23 cellular contexts compared by ENCODE assay signal in genomic region chr20:32087117-32087516, GRCh38. TPM values are rescaled to one million over a fixed set of nuclear protein-coding genes. Genes with fewer than 3 reads are reported as not detected.
DNase-seq lines count a peak whose midpoint lies in the region; ATAC-seq, FAIRE-seq and TF ChIP-seq lines count a peak whose summit lies in the region.
"Had no signal": no experiment of that assay in that cellular context is flagged by ENCODE, and none has a peak within 500 bp of the region (broad histone marks: within the 10 kb centered on the region; RNA-seq: fewer than 3 reads in every experiment).

No MANE protein-coding gene starts in this region.

- in situ Hi-C loops in HepG2 (cut with HindIII; ENCODE audit: extremely low pct_ligation_motif_present, low pct_unique_long_range_greater_than_20kb) = no loop called here

- intact Hi-C loops in right lobe of liver (cut with DNase I) = no loop called here
- intact Hi-C loops in HepG2 (cut with micrococcal nuclease; ENCODE audit: unreplicated experiment) = no loop called here

- DNase-seq in right lobe of liver (no peak), HepG2 (ENCODE audit: low spot score) (no peak), left lobe of liver (ENCODE audit: low spot score) (no peak), NCI-H774 (lab: John Stamatoyannopoulos, UW) (no peak)
- DNase-seq: AML-193; CD4-positive, CD25-positive, alpha-beta regulatory T cell; CD8-positive, alpha-beta memory T cell; COR-L47; DMS 273 treated with DMSO at 0.1 percent for 48 hours; DMS53; DND-41; GDM1; HCEC 1CT; IMR-90; KBM-7 had no signal

- TF ChIP-seq POLR2A in right lobe of liver (IDR thresholded peaks at IDR 0.05) (no peak), HepG2 (IDR thresholded peaks at IDR 0.05; ENCODE audit: insufficient read depth in 1 of 2, low read depth in 2 of 2, low read length in 2 of 2) (no peak)

- no peaks in the 10 kb centered on the region for H3K27me3 ChIP-seq in right lobe of liver
- peaks cover 13 to 45% of the 10 kb centered on the region in 2 experiments; a peak in 4 of 5 replicates for H3K27me3 ChIP-seq in HepG2 (ENCODE audit: control insufficient read depth in 1 of 2, insufficient read depth in 2 of 2, low read length in 2 of 2)
- H3K27me3 ChIP-seq in SU-DHL-6 (ENCODE audit: low read length) = no peaks in the 10 kb centered on the region

- H3K9me3 ChIP-seq in right lobe of liver (no peaks in the 10 kb centered on the region), HepG2 (ENCODE audit: low read length) (no peaks in the 10 kb centered on the region), SU-DHL-6 (ENCODE audit: insufficient read depth, low read length) (peaks cover 9% of the 10 kb centered on the region; the same call in 1 of the 2 replicates)
- H3K9me3 ChIP-seq: A549 had no signal

- H3K4me2 ChIP-seq in HepG2 (ENCODE audit: low read depth, low read length) = no peak overlapping the region
- peak overlapping the region; percentile 47 for H3K4me2 ChIP-seq in SU-DHL-6 (ENCODE audit: low read depth, low read length, poor library complexity, severe bottlenecking)
- H3K4me2 ChIP-seq: A549 had no signal

- H2AFZ ChIP-seq in HepG2 (ENCODE audit: low read length) = no peak overlapping the region
- no peak overlapping the region for H2AFZ ChIP-seq in SU-DHL-6 (ENCODE audit: low read depth, low read length, severe bottlenecking)

- H3K27ac ChIP-seq in right lobe of liver = no peak overlapping the region
- no peak overlapping the region for H3K27ac ChIP-seq in HepG2 (ENCODE audit: extremely low read length, insufficient read depth, low read length)
- H3K27ac ChIP-seq in SU-DHL-6 (ENCODE audit: low read depth, low read length) = peak overlapping the region; percentile 93
- H3K27ac ChIP-seq: 22Rv1, A549, HL-60 had no signal

- H3K4me3 ChIP-seq in right lobe of liver (no peak overlapping the region), HepG2 (replicated peaks in 1 of 3; ENCODE audit: insufficient read depth in 1 of 3, low read depth in 2 of 3, low read length in 3 of 3) (no peak overlapping the region), SU-DHL-6 (ENCODE audit: insufficient read depth, low read length, poor library complexity, severe bottlenecking) (no peak overlapping the region)
- H3K4me3 ChIP-seq: A549 had no signal

- 65% methylated on average over 3 of the region's 3 CpGs for WGBS in right lobe of liver (ENCODE audit: insufficient coverage, low coverage, low lambda C conversion rate, missing lambda C conversion rate)
- 29% methylated on average over 3 of the region's 3 CpGs for WGBS in HepG2 (ENCODE audit: low lambda C conversion rate)

- H3K9ac ChIP-seq in HepG2 (ENCODE audit: insufficient read depth, low read depth, low read length) (no peak overlapping the region), SU-DHL-6 (ENCODE audit: low read length) (peak overlapping the region; percentile 36)

- no peaks in the 10 kb centered on the region for H3K36me3 ChIP-seq in right lobe of liver
- H3K36me3 ChIP-seq in HepG2 (replicated peaks in 1 of 2; ENCODE audit: control insufficient read depth in 1 of 2, insufficient read depth in 2 of 2, low read length in 2 of 2) = no peaks in the 10 kb centered on the region
- H3K36me3 ChIP-seq in SU-DHL-6 (ENCODE audit: low read length) = peaks cover 16% of the 10 kb centered on the region

- peaks cover 64% of the 10 kb centered on the region for H3F3A ChIP-seq in SU-DHL-6 (ENCODE audit: insufficient read depth)

- TF ChIP-seq EP300 in HepG2 (IDR thresholded peaks at IDR 0.05; ENCODE audit: low read depth in 2 of 2, low read length in 2 of 2) (no peak), HepG2 (CRISPR knock-in tag; IDR thresholded peaks at IDR 0.05; ENCODE audit: borderline replicate concordance) (no peak)

- CTCF ChIA-PET in HepG2 (lab: Yijun Ruan, JAX; ENCODE audit: low intra/inter-chr PET ratio, low total read pairs) = no interaction called here

- TF ChIP-seq CTCF in right lobe of liver (IDR thresholded peaks at IDR 0.05) = no peak
- no peak for TF ChIP-seq CTCF in HepG2 (CRISPR knock-in tag; IDR thresholded peaks at IDR 0.05)
- no peak for TF ChIP-seq CTCF in SU-DHL-6 (IDR thresholded peaks at IDR 0.05; ENCODE audit: insufficient read depth, low read length, poor library complexity, severe bottlenecking)

- FAIRE-seq in HepG2 (lab: Jason Lieb, UNC) = no peak
- FAIRE-seq: A549, H54 had no signal

- no TSS peak for BruUV-seq in HepG2 (replicated peaks; lab: Mats Ljungman, UMichigan)

- H3K4me1 ChIP-seq in right lobe of liver = no peaks in the 10 kb centered on the region
- H3K4me1 ChIP-seq in HepG2 (ENCODE audit: insufficient read depth, low read length) = 0 out of 2 replicates have a peak, but pooled peaks cover 2% of the 10 kb centered on the region
- H3K4me1 ChIP-seq: A549 had no signal

- no peak for TF ChIP-seq RAD21 in HepG2 (CRISPR knock-in tag; IDR thresholded peaks at IDR 0.05)

- H3K9me2 ChIP-seq in SU-DHL-6 (replicated peaks; ENCODE audit: insufficient read depth, low read length) = no peaks in the 10 kb centered on the region

- POLR2A ChIA-PET in HepG2 (lab: Yijun Ruan, JAX) = no interaction called here

- H4K20me1 ChIP-seq in HepG2 (ENCODE audit: insufficient read depth, low read length) = no peaks in the 10 kb centered on the region
- no peaks in the 10 kb centered on the region for H4K20me1 ChIP-seq in SU-DHL-6 (ENCODE audit: low read depth, low read length)

- ATAC-seq in right lobe of liver = peak in 3 of 4 donors; percentile 38 to 55 (median 51)
- no peak for ATAC-seq in HepG2
- ATAC-seq in left lobe of liver = peak; percentile 29
- ATAC-seq in HG02870 (IDR thresholded peaks at IDR 0.05; ENCODE audit: unreplicated experiment) = no peak
- ATAC-seq in GM19467 (IDR thresholded peaks at IDR 0.05; ENCODE audit: unreplicated experiment) = no peak
- ATAC-seq: A549 had no signal

- H3K79me2 ChIP-seq in HepG2 (ENCODE audit: insufficient read depth, low read length) = no peaks in the 10 kb centered on the region
- H3K79me2 ChIP-seq in SU-DHL-6 (ENCODE audit: insufficient read depth, low read length) = no peaks in the 10 kb centered on the region

RNA-seq across cellular contexts. Expression of gene TM9SF4, which starts 22.4 kb away (rescaled TPM):
- total RNA-seq in right lobe of liver (10 to 100 TPM; 26.9 to 33.9 (median 30.5) TPM), HepG2 (2016; rRNA removed; fragmentation: Illumina TruSeq; extraction: Trizol) (30.3 and 53.5 TPM in 2 replicates), left lobe of liver (25.3 TPM)
- total RNA-seq in HepG2 (2016; cell fraction: cytosol; rRNA removed; fragmentation: Illumina TruSeq; extraction: Trizol; ENCODE audit: low read depth) = 8.9 and 10.2 TPM in 2 replicates
- total RNA-seq in HepG2 (2016; cell fraction: insoluble cytoplasmic fraction; rRNA removed; fragmentation: Illumina TruSeq; extraction: Trizol) = 26.6 and 52.8 TPM in 2 replicates
- total RNA-seq in HepG2 (2016; cell fraction: membrane; rRNA removed; fragmentation: Illumina TruSeq; extraction: Trizol) = 16.3 and 19.5 TPM in 2 replicates
- total RNA-seq in HepG2 (2016; cell fraction: nucleus; rRNA removed; fragmentation: Illumina TruSeq; extraction: Trizol) = 67.0 and 79.9 TPM in 2 replicates
- polyA plus RNA-seq in HepG2 (2011; rRNA removed) = 171 and 183 TPM in 2 replicates
- 137 and 141 TPM in 2 replicates for polyA plus RNA-seq in HepG2 (2011; cell fraction: cytosol; rRNA removed)
- 138 and 162 TPM in 2 replicates for polyA plus RNA-seq in HepG2 (2011; cell fraction: nucleus; rRNA removed)
- polyA plus RNA-seq in HepG2 (2012) = 93.4 and 96.8 TPM in 2 replicates
- 5.9 and 6.7 TPM in 2 replicates for polyA plus RNA-seq in HepG2 (2016; cell fraction: cytosol; fragmentation: Illumina TruSeq; extraction: Trizol; ENCODE audit: low read depth)
- 27.2 and 35.4 TPM in 2 replicates for polyA plus RNA-seq in HepG2 (2016; cell fraction: insoluble cytoplasmic fraction; fragmentation: Illumina TruSeq; extraction: Trizol; ENCODE audit: low read depth)
- polyA plus RNA-seq in HepG2 (2016; cell fraction: membrane; fragmentation: Illumina TruSeq; extraction: Trizol; ENCODE audit: low read depth) = 15.5 and 17.0 TPM in 2 replicates
- 134 and 135 TPM in 2 replicates for polyA plus RNA-seq in HepG2 (2016; cell fraction: nucleus; fragmentation: Illumina TruSeq; extraction: Trizol; ENCODE audit: insufficient read depth, low read depth)
- 107 and 349 TPM in 2 replicates for polyA minus RNA-seq in HepG2 (2011; rRNA and poly(A)+ RNA removed; ENCODE audit: low replicate concordance)
- 135 and 159 TPM in 2 replicates for polyA minus RNA-seq in HepG2 (2011; cell fraction: cytosol; rRNA and poly(A)+ RNA removed)
- polyA minus RNA-seq in HepG2 (2011; cell fraction: nucleus; rRNA and poly(A)+ RNA removed) = 88.2 and 109 TPM in 2 replicates

RNA-seq across cellular contexts. Expression of gene HCK, which starts 35.1 kb away (rescaled TPM):
- total RNA-seq in right lobe of liver (10 to 100 TPM in 1 of 6 experiments, 1 to 10 TPM in 5; 2.9 to 17.1 (median 5.6) TPM), HepG2 (2016; rRNA removed; fragmentation: Illumina TruSeq; extraction: Trizol) (not detected in 2 replicates), left lobe of liver (3.7 TPM)
- total RNA-seq in HepG2 (2016; cell fraction: cytosol; rRNA removed; fragmentation: Illumina TruSeq; extraction: Trizol; ENCODE audit: low read depth) = not detected in 2 replicates
- total RNA-seq in HepG2 (2016; cell fraction: insoluble cytoplasmic fraction; rRNA removed; fragmentation: Illumina TruSeq; extraction: Trizol) = not detected in 2 replicates
- total RNA-seq in HepG2 (2016; cell fraction: membrane; rRNA removed; fragmentation: Illumina TruSeq; extraction: Trizol) = not detected in 2 replicates
- total RNA-seq in HepG2 (2016; cell fraction: nucleus; rRNA removed; fragmentation: Illumina TruSeq; extraction: Trizol) = not detected in 2 replicates
- polyA plus RNA-seq in HepG2 (2011; rRNA removed) = 0.04 and 0.10 TPM in 2 replicates
- polyA plus RNA-seq in HepG2 (2011; cell fraction: cytosol; rRNA removed) = 0.05 TPM in 1 of 2 replicates, not detected in the other
- 0.06 TPM in 1 of 2 replicates, not detected in the other for polyA plus RNA-seq in HepG2 (2011; cell fraction: nucleus; rRNA removed)
- not detected in 2 replicates for polyA plus RNA-seq in HepG2 (2012)
- not detected in 2 replicates for polyA plus RNA-seq in HepG2 (2016; cell fraction: cytosol; fragmentation: Illumina TruSeq; extraction: Trizol; ENCODE audit: low read depth)
- polyA plus RNA-seq in HepG2 (2016; cell fraction: insoluble cytoplasmic fraction; fragmentation: Illumina TruSeq; extraction: Trizol; ENCODE audit: low read depth) = not detected in 2 replicates
- polyA plus RNA-seq in HepG2 (2016; cell fraction: membrane; fragmentation: Illumina TruSeq; extraction: Trizol; ENCODE audit: low read depth) = not detected in 2 replicates
- not detected in 2 replicates for polyA plus RNA-seq in HepG2 (2016; cell fraction: nucleus; fragmentation: Illumina TruSeq; extraction: Trizol; ENCODE audit: insufficient read depth, low read depth)
- polyA minus RNA-seq in HepG2 (2011; rRNA and poly(A)+ RNA removed; ENCODE audit: low replicate concordance) = not detected in 2 replicates
- not detected in 2 replicates for polyA minus RNA-seq in HepG2 (2011; cell fraction: cytosol; rRNA and poly(A)+ RNA removed)
- not detected in 2 replicates for polyA minus RNA-seq in HepG2 (2011; cell fraction: nucleus; rRNA and poly(A)+ RNA removed)
- total RNA-seq: CD4-positive, CD25-positive, alpha-beta regulatory T cell; HT1080; IMR-90 had no signal
- polyA plus RNA-seq: CD8-positive, alpha-beta memory T cell; IMR-90 had no signal

Comparison
In these comparisons a context has a peak if more than half of its experiments do, and no peak if none do; other contexts are left out.
1. ATAC-seq: peak in right lobe of liver (3 of 4) and left lobe of liver (single experiment); none in HepG2 (single experiment), HG02870 (single experiment) and GM19467 (single experiment).